Comparison of ENCODE assay signal across 26 cellular contexts in the genomic region with DNA sequence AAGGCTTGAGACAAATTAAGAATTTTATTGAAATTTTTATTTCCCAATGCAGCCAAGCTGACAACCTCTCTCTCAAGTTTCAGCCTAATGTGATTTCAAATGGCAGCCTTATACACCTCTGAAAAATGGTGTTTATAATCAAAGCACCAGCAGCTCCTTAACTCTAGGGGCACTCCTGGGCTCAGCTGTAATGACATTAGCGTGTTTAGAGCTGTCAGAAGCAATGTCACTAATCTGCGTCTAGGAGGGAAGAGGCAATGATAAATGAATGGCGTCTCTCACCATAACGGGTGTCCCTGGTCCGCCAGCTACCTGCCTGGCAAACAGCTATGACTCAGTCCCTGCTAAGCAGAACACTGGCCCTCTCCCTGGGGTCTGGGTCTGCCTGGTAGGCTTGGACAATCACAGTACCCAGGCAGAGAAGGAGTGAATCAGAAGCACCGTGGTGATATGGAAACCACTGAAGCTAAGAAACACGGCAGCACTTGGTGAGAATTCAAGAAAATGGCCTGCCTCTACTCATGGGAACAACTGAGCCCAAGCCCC.
DNase-seq lines count a peak whose midpoint lies in the region; ATAC-seq, FAIRE-seq and TF ChIP-seq lines count a peak whose summit lies in the region.
"Had no signal": no experiment of that assay in that cellular context is flagged by ENCODE, and none has a peak within 500 bp of the region (broad histone marks: within the 10 kb centered on the region; RNA-seq: fewer than 3 reads in every experiment).

No MANE protein-coding gene starts in this region.

- ATAC-seq in Right ventricle myocardium superior (ENCODE audit: poor library complexity) (no peak), left ventricle myocardium superior (no peak), K562 (peak; percentile 64; the same call in 2 of the 3 replicates), GM19463 (IDR thresholded peaks at IDR 0.05; ENCODE audit: unreplicated experiment) (no peak)
- no peak for ATAC-seq in stimulated activated effector memory CD8-positive, alpha-beta T cell treated with anti-CD3 and anti-CD28 coated beads, Interleukin-12 subunit alpha, Interleukin-12 subunit beta, amount 100 ng/mL, for 72 hours
- ATAC-seq: foreskin keratinocyte, sciatic nerve had no signal

- intact Hi-C loops in Right ventricle myocardium superior (cut with DNase I), result no loop called here
- intact Hi-C loops in left ventricle myocardium superior (cut with micrococcal nuclease), result no loop called here
- intact Hi-C loops in K562 (cut with micrococcal nuclease), result no loop called here
- intact Hi-C loops in adrenal gland (cut with DNase I), result no loop called here

- BruUV-seq in K562 (replicated peaks; lab: Mats Ljungman, UMichigan), result no TSS peak

- H3K9me1 ChIP-seq in K562 (ENCODE audit: control insufficient read depth, insufficient read depth, low read length), result no peaks in the 10 kb centered on the region

- no peaks in the 10 kb centered on the region for H3K36me3 Mint-ChIP-seq in stimulated activated effector memory CD8-positive, alpha-beta T cell treated with anti-CD3 and anti-CD28 coated beads, Interleukin-12 subunit alpha, Interleukin-12 subunit beta, amount 100 ng/mL, for 72 hours
- H3K36me3 Mint-ChIP-seq: memory B cell had no signal

- CTCF ChIA-PET in K562 (lab: Yijun Ruan, JAX; ENCODE audit: low intra/inter-chr PET ratio), result no interaction called here

- H3K9ac ChIP-seq in K562 (ENCODE audit: insufficient read depth in 1 of 2, low read depth in 2 of 2, low read length in 2 of 2), result no peak overlapping the region

- H3K36me3 ChIP-seq in K562 (ENCODE audit: control insufficient read depth, insufficient read depth, low read length), result no peaks in the 10 kb centered on the region
- no peaks in the 10 kb centered on the region for H3K36me3 ChIP-seq in adrenal gland (replicated peaks in 1 of 2)
- H3K36me3 ChIP-seq: ovary had no signal

- TF ChIP-seq CTCF in K562 (IDR thresholded peaks at IDR 0.05 in 2 of 3, conservative IDR thresholded peaks at IDR 0.05 in 1 of 3; ENCODE audit: insufficient read depth in 2 of 3, low read depth in 1 of 3, low read length in 3 of 3) (no peak), adrenal gland (IDR thresholded peaks at IDR 0.05) (no peak)

- no peaks in the 10 kb centered on the region for H4K20me1 ChIP-seq in K562 (replicated peaks; ENCODE audit: control insufficient read depth, insufficient read depth, low read length)

- H3K4me3 ChIP-seq in K562, result no peak overlapping the region
- no peak overlapping the region for H3K4me3 ChIP-seq in adrenal gland
- H3K4me3 ChIP-seq: ovary had no signal

- H3K79me2 ChIP-seq in K562 (ENCODE audit: control insufficient read depth, insufficient read depth, low read length), result no peaks in the 10 kb centered on the region

- POLR2A ChIA-PET in K562 (lab: Yijun Ruan, JAX), result interaction anchor here (0.5 to 0.7 kb wide), 2 partner anchors 15 to 439 kb away, joined by 3 read pairs; no protein-coding TSS in a partner anchor

- H3K4me2 ChIP-seq in K562 (ENCODE audit: insufficient read depth, low read length), result no peak overlapping the region

- H2AFZ ChIP-seq in K562 (ENCODE audit: low read depth, low read length), result no peak overlapping the region

- no peak overlapping the region for H3K27ac ChIP-seq in K562 (ENCODE audit: extremely low read depth, low read depth, low read length)
- no peak overlapping the region for H3K27ac ChIP-seq in adrenal gland
- H3K27ac ChIP-seq: epithelial cell of prostate, foreskin keratinocyte, ovary had no signal

- peaks cover 0 to 4% of the 10 kb centered on the region in 2 experiments; a peak in 1 of 5 replicates for H3K27me3 ChIP-seq in K562 (ENCODE audit: control insufficient read depth in 2 of 2, insufficient read depth in 2 of 2, low read length in 2 of 2)
- no peaks in the 10 kb centered on the region for H3K27me3 ChIP-seq in adrenal gland
- H3K27me3 ChIP-seq: foreskin keratinocyte, ovary had no signal

- H3K4me1 ChIP-seq in K562 (replicated peaks in 1 of 2; ENCODE audit: control insufficient read depth in 2 of 2, insufficient read depth in 2 of 2, low read length in 2 of 2) (no peaks in the 10 kb centered on the region), adrenal gland (replicated peaks in 1 of 2) (no peaks in the 10 kb centered on the region)
- H3K4me1 ChIP-seq: foreskin keratinocyte had no signal

- H3K4me1 Mint-ChIP-seq in stimulated activated effector memory CD8-positive, alpha-beta T cell treated with anti-CD3 and anti-CD28 coated beads, Interleukin-12 subunit alpha, Interleukin-12 subunit beta, amount 100 ng/mL, for 72 hours, result no peaks in the 10 kb centered on the region
- H3K4me1 Mint-ChIP-seq: memory B cell had no signal

- no peak overlapping the region for H3K27ac Mint-ChIP-seq in stimulated activated effector memory CD8-positive, alpha-beta T cell treated with anti-CD3 and anti-CD28 coated beads, Interleukin-12 subunit alpha, Interleukin-12 subunit beta, amount 100 ng/mL, for 72 hours
- H3K27ac Mint-ChIP-seq: activated naive CD4-positive, alpha-beta T cell treated with anti-CD3 and anti-CD28 coated beads for 36 hours; memory B cell had no signal

- peak; percentile 1 for DNase-seq in Right ventricle myocardium superior
- DNase-seq in left ventricle myocardium superior, result no peak
- DNase-seq in NCI-H345 (lab: John Stamatoyannopoulos, UW), result peak; percentile 61
- DNase-seq in K562 (ENCODE audit: extremely low read depth in 1 of 4, low spot score in 3 of 4), result no peak
- no peak for DNase-seq in stimulated activated effector memory CD8-positive, alpha-beta T cell treated with anti-CD3 and anti-CD28 coated beads, Interleukin-12 subunit alpha, Interleukin-12 subunit beta, amount 100 ng/mL, for 72 hours (ENCODE audit: low spot score in 2 of 2)
- no peak for DNase-seq in adrenal gland
- DNase-seq in iPS-NIHi7 (ENCODE audit: extremely low spot score), result no peak
- DNase-seq: activated CD4-positive, alpha-beta T cell treated with anti-CD3 and anti-CD28 coated beads for 1 hour; activated naive CD4-positive, alpha-beta T cell treated with anti-CD3 and anti-CD28 coated beads for 36 hours; activated T-cell treated with anti-CD3 and anti-CD28 coated beads, Interleukin-2, amount 50 U/mL, for 48 hours; anterior cingulate cortex; DMS153; foreskin keratinocyte; GDM1; GOT3; kidney glomerular epithelial cell; NCI-H1930; NCI-H526 treated with DMSO at 0.1 percent for 48 hours; ovary; stimulated activated CD4-positive, alpha-beta T cell treated with anti-CD3 and anti-CD28 coated beads, Interleukin-15, amount 100 ng/mL, for 24 hours; substantia nigra; T1000 had no signal

- in situ Hi-C loops in K562 (cut with MboI), result no loop called here

- no peak for TF ChIP-seq EP300 in K562 (IDR thresholded peaks at IDR 0.05; ENCODE audit: low read length)

- H3K9me3 Mint-ChIP-seq in stimulated activated effector memory CD8-positive, alpha-beta T cell treated with anti-CD3 and anti-CD28 coated beads, Interleukin-12 subunit alpha, Interleukin-12 subunit beta, amount 100 ng/mL, for 72 hours, result peaks cover 13% of the 10 kb centered on the region

- 2% methylated on average over 7 of the region's 7 CpGs for WGBS in K562 (ENCODE audit: insufficient coverage, low coverage, missing lambda C conversion rate)
- 45 to 58% (median 50%) methylated on average over 5 to 7 of the region's 7 CpGs for WGBS in adrenal gland, 4 donors

- TF ChIP-seq POLR2A in K562 (conservative IDR thresholded peaks at IDR 0.05) (no peak), adrenal gland (IDR thresholded peaks at IDR 0.05) (no peak)

- no peak for FAIRE-seq in K562 (lab: Jason Lieb, UNC)

- H3K9me3 ChIP-seq in K562 (replicated peaks; ENCODE audit: control insufficient read depth, insufficient read depth, low read depth, low read length) (no peaks in the 10 kb centered on the region), adrenal gland (replicated peaks in 1 of 3) (no peaks in the 10 kb centered on the region)
- H3K9me3 ChIP-seq: ovary had no signal

- TF ChIP-seq RAD21 in K562 (CRISPR knock-in tag; conservative IDR thresholded peaks at IDR 0.05 in 1 of 2, IDR thresholded peaks at IDR 0.05 in 1 of 2), result no peak

- no peak overlapping the region for H3K4me3 Mint-ChIP-seq in stimulated activated effector memory CD8-positive, alpha-beta T cell treated with anti-CD3 and anti-CD28 coated beads, Interleukin-12 subunit alpha, Interleukin-12 subunit beta, amount 100 ng/mL, for 72 hours
- H3K4me3 Mint-ChIP-seq: activated naive CD4-positive, alpha-beta T cell treated with anti-CD3 and anti-CD28 coated beads for 36 hours; memory B cell had no signal

TF ChIP-seq in K562, 482 proteins besides CTCF, POLR2A, EP300 and RAD21:
- TF ChIP-seq SMARCE1 (IDR thresholded peaks at IDR 0.05), result no peak
- TF ChIP-seq DPF2 (IDR thresholded peaks at IDR 0.05), result no peak
- TF ChIP-seq, protein P1, sequence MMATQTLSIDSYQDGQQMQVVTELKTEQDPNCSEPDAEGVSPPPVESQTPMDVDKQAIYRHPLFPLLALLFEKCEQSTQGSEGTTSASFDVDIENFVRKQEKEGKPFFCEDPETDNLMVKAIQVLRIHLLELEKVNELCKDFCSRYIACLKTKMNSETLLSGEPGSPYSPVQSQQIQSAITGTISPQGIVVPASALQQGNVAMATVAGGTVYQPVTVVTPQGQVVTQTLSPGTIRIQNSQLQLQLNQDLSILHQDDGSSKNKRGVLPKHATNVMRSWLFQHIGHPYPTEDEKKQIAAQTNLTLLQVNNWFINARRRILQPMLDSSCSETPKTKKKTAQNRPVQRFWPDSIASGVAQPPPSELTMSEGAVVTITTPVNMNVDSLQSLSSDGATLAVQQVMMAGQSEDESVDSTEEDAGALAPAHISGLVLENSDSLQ (IDR thresholded peaks at IDR 0.05), result peak; percentile 13; the same call in 1 of the 2 replicates
- TF ChIP-seq ZNF584 (CRISPR knock-in tag; IDR thresholded peaks at IDR 0.05; ENCODE audit: low read depth), result no peak

Comparison
In these comparisons a context has a peak if more than half of its experiments do, and no peak if none do; other contexts are left out.
1. DNase-seq: peak in Right ventricle myocardium superior (single experiment) and NCI-H345 (single experiment); none in left ventricle myocardium superior (single experiment), K562 (0 of 4), stimulated activated effector memory CD8-positive, alpha-beta T cell treated with anti-CD3 and anti-CD28 coated beads, Interleukin-12 subunit alpha, Interleukin-12 subunit beta, amount 100 ng/mL, for 72 hours (0 of 2), adrenal gland (0 of 7) and iPS-NIHi7 (single experiment).